1 cellular context compared by ENCODE assay signal in the genomic region with DNA sequence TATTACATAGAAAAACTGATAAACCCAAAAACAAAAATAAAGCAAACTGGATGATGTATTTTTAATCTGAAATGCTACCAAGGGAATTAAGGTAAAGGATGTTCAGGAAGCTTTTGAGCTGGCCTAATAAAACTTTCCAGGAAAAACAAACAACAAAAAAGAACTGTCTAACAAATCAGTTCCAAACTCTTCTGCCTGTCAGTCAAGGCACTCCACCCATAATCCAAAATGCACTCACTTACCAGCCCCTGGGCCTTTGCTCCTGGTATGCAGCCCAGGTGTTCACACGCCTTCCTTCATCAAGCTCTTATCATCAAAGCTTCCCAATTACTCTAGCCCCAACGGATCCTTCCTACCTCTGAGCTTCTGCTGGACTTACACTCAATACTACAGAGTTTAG.
TF ChIP-seq lines count a peak whose summit lies in the region.

No MANE protein-coding gene starts in this region.

TF ChIP-seq in GM23338, 12 proteins besides CTCF, POLR2A, EP300 and RAD21:
- TF ChIP-seq, protein P1, sequence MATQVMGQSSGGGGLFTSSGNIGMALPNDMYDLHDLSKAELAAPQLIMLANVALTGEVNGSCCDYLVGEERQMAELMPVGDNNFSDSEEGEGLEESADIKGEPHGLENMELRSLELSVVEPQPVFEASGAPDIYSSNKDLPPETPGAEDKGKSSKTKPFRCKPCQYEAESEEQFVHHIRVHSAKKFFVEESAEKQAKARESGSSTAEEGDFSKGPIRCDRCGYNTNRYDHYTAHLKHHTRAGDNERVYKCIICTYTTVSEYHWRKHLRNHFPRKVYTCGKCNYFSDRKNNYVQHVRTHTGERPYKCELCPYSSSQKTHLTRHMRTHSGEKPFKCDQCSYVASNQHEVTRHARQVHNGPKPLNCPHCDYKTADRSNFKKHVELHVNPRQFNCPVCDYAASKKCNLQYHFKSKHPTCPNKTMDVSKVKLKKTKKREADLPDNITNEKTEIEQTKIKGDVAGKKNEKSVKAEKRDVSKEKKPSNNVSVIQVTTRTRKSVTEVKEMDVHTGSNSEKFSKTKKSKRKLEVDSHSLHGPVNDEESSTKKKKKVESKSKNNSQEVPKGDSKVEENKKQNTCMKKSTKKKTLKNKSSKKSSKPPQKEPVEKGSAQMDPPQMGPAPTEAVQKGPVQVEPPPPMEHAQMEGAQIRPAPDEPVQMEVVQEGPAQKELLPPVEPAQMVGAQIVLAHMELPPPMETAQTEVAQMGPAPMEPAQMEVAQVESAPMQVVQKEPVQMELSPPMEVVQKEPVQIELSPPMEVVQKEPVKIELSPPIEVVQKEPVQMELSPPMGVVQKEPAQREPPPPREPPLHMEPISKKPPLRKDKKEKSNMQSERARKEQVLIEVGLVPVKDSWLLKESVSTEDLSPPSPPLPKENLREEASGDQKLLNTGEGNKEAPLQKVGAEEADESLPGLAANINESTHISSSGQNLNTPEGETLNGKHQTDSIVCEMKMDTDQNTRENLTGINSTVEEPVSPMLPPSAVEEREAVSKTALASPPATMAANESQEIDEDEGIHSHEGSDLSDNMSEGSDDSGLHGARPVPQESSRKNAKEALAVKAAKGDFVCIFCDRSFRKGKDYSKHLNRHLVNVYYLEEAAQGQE (IDR thresholded peaks at IDR 0.05; ENCODE audit: unreplicated experiment): no peak
- TF ChIP-seq ZNF331 (CRISPR knock-in tag; IDR thresholded peaks at IDR 0.05; ENCODE audit: low read depth): no peak
- no peak for TF ChIP-seq EZH2phosphoT487 (IDR thresholded peaks at IDR 0.05; ENCODE audit: unreplicated experiment)
- TF ChIP-seq ZNF114 (CRISPR knock-in tag; IDR thresholded peaks at IDR 0.05): no peak
- TF ChIP-seq, protein P2, sequence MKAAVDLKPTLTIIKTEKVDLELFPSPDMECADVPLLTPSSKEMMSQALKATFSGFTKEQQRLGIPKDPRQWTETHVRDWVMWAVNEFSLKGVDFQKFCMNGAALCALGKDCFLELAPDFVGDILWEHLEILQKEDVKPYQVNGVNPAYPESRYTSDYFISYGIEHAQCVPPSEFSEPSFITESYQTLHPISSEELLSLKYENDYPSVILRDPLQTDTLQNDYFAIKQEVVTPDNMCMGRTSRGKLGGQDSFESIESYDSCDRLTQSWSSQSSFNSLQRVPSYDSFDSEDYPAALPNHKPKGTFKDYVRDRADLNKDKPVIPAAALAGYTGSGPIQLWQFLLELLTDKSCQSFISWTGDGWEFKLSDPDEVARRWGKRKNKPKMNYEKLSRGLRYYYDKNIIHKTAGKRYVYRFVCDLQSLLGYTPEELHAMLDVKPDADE (IDR thresholded peaks at IDR 0.05): no peak
- no peak for TF ChIP-seq POLR2AphosphoS5 (IDR thresholded peaks at IDR 0.05; ENCODE audit: low read depth)
- TF ChIP-seq NANOG (IDR thresholded peaks at IDR 0.05; ENCODE audit: borderline replicate concordance): no peak
- TF ChIP-seq CREB1 (CRISPR knock-in tag; IDR thresholded peaks at IDR 0.05; ENCODE audit: low read depth): no peak
- TF ChIP-seq, protein P3, sequence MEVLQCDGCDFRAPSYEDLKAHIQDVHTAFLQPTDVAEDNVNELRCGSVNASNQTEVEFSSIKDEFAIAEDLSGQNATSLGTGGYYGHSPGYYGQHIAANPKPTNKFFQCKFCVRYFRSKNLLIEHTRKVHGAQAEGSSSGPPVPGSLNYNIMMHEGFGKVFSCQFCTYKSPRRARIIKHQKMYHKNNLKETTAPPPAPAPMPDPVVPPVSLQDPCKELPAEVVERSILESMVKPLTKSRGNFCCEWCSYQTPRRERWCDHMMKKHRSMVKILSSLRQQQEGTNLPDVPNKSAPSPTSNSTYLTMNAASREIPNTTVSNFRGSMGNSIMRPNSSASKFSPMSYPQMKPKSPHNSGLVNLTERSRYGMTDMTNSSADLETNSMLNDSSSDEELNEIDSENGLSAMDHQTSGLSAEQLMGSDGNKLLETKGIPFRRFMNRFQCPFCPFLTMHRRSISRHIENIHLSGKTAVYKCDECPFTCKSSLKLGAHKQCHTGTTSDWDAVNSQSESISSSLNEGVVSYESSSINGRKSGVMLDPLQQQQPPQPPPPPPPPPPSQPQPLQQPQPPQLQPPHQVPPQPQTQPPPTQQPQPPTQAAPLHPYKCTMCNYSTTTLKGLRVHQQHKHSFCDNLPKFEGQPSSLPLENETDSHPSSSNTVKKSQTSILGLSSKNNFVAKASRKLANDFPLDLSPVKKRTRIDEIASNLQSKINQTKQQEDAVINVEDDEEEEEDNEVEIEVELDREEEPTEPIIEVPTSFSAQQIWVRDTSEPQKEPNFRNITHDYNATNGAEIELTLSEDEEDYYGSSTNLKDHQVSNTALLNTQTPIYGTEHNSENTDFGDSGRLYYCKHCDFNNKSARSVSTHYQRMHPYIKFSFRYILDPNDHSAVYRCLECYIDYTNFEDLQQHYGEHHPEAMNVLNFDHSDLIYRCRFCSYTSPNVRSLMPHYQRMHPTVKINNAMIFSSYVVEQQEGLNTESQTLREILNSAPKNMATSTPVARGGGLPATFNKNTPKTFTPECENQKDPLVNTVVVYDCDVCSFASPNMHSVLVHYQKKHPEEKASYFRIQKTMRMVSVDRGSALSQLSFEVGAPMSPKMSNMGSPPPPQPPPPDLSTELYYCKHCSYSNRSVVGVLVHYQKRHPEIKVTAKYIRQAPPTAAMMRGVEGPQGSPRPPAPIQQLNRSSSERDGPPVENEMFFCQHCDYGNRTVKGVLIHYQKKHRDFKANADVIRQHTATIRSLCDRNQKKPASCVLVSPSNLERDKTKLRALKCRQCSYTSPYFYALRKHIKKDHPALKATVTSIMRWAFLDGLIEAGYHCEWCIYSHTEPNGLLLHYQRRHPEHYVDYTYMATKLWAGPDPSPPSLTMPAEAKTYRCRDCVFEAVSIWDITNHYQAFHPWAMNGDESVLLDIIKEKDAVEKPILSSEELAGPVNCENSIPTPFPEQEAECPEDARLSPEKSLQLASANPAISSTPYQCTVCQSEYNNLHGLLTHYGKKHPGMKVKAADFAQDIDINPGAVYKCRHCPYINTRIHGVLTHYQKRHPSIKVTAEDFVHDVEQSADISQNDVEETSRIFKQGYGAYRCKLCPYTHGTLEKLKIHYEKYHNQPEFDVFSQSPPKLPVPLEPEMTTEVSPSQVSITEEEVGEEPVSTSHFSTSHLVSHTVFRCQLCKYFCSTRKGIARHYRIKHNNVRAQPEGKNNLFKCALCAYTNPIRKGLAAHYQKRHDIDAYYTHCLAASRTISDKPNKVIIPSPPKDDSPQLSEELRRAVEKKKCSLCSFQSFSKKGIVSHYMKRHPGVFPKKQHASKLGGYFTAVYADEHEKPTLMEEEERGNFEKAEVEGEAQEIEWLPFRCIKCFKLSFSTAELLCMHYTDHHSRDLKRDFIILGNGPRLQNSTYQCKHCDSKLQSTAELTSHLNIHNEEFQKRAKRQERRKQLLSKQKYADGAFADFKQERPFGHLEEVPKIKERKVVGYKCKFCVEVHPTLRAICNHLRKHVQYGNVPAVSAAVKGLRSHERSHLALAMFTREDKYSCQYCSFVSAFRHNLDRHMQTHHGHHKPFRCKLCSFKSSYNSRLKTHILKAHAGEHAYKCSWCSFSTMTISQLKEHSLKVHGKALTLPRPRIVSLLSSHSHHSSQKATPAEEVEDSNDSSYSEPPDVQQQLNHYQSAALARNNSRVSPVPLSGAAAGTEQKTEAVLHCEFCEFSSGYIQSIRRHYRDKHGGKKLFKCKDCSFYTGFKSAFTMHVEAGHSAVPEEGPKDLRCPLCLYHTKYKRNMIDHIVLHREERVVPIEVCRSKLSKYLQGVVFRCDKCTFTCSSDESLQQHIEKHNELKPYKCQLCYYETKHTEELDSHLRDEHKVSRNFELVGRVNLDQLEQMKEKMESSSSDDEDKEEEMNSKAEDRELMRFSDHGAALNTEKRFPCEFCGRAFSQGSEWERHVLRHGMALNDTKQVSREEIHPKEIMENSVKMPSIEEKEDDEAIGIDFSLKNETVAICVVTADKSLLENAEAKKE (CRISPR knock-in tag; IDR thresholded peaks at IDR 0.05): no peak
- no peak for TF ChIP-seq STAT1 (IDR thresholded peaks at IDR 0.05; ENCODE audit: unreplicated experiment)
- TF ChIP-seq EZH2 (IDR thresholded peaks at IDR 0.05; ENCODE audit: low read depth, unreplicated experiment): no peak
- no peak for TF ChIP-seq JUNB (IDR thresholded peaks at IDR 0.05; ENCODE audit: unreplicated experiment)
